ENCODE assay signal across 12 cellular contexts in genomic region chr18:13279181-13280065, GRCh38.
A peak's percentile ranks its signal among the peaks of the same experiment; 100 is the strongest.
DNase-seq lines count a peak whose midpoint lies in the region; ATAC-seq and TF ChIP-seq lines count a peak whose summit lies in the region.
"Had no signal": no experiment of that assay in that cellular context is flagged by ENCODE, and none has a peak within 500 bp of the region (broad histone marks: within the 10 kb centered on the region; RNA-seq: fewer than 3 reads in every experiment).

No MANE protein-coding gene starts in this region.

- no peak overlapping the region for H3K27ac ChIP-seq in CD8-positive, alpha-beta T cell (ENCODE audit: low read depth, low read length)
- H3K27ac ChIP-seq: sigmoid colon, upper lobe of left lung had no signal

- intact Hi-C loops in CD8-positive, alpha-beta T cell (cut with DNase I, micrococcal nuclease), result loop anchor here (5.0 kb wide), 3 partner anchors 33 to 98 kb away; no protein-coding TSS in a partner anchor

- peak overlapping the region; percentile 73 for H3K4me3 Mint-ChIP-seq in CD8-positive, alpha-beta T cell
- peak overlapping the region; percentile 70 for H3K4me3 Mint-ChIP-seq in activated T-cell treated with anti-CD3 and anti-CD28 coated beads, Interleukin-2, amount 50 U/mL, for 4 hours
- no peak overlapping the region for H3K4me3 Mint-ChIP-seq in nephron

- H3K27ac Mint-ChIP-seq in CD8-positive, alpha-beta T cell, result peak overlapping the region; percentile 78
- peak overlapping the region; percentile 31 to 77 (median 75) for H3K27ac Mint-ChIP-seq in nephron

- no peaks in the 10 kb centered on the region for H3K9me3 ChIP-seq in CD8-positive, alpha-beta T cell (ENCODE audit: low read length)
- H3K9me3 ChIP-seq: sigmoid colon, upper lobe of left lung had no signal

- H3K4me1 Mint-ChIP-seq in CD8-positive, alpha-beta T cell (ENCODE audit: low read depth), result peaks cover 78% of the 10 kb centered on the region
- peaks cover 75% of the 10 kb centered on the region for H3K4me1 Mint-ChIP-seq in activated T-cell treated with anti-CD3 and anti-CD28 coated beads, Interleukin-2, amount 50 U/mL, for 4 hours (ENCODE audit: low read depth)
- peaks cover 56% of the 10 kb centered on the region for H3K4me1 Mint-ChIP-seq in nephron

- H3K27me3 Mint-ChIP-seq in CD8-positive, alpha-beta T cell (ENCODE audit: low read depth), result no peaks in the 10 kb centered on the region
- peaks cover 2% of the 10 kb centered on the region for H3K27me3 Mint-ChIP-seq in activated T-cell treated with anti-CD3 and anti-CD28 coated beads, Interleukin-2, amount 50 U/mL, for 4 hours (ENCODE audit: low read depth)
- no peaks in the 10 kb centered on the region for H3K27me3 Mint-ChIP-seq in nephron (ENCODE audit: low read depth)

- no peaks in the 10 kb centered on the region for H3K36me3 Mint-ChIP-seq in CD8-positive, alpha-beta T cell
- peaks cover 5% of the 10 kb centered on the region for H3K36me3 Mint-ChIP-seq in activated T-cell treated with anti-CD3 and anti-CD28 coated beads, Interleukin-2, amount 50 U/mL, for 4 hours (ENCODE audit: insufficient read depth)
- peaks cover 4% of the 10 kb centered on the region for H3K36me3 Mint-ChIP-seq in nephron (ENCODE audit: low read depth)

- peaks cover 53% of the 10 kb centered on the region for H3K4me1 ChIP-seq in CD8-positive, alpha-beta T cell (ENCODE audit: insufficient read depth, low read length)
- H3K4me1 ChIP-seq: upper lobe of left lung had no signal

- no peaks in the 10 kb centered on the region for H3K36me3 ChIP-seq in CD8-positive, alpha-beta T cell (ENCODE audit: insufficient read depth, low read length)
- H3K36me3 ChIP-seq: upper lobe of left lung had no signal

- POLR2A ChIA-PET in CD8-positive, alpha-beta T cell (lab: Charles Lee), result interaction anchor here (0.9 to 1.1 kb wide), 5 partner anchors 12 to 235 kb away, joined by 3 read pairs; no protein-coding TSS in a partner anchor

- H3K9me3 Mint-ChIP-seq in CD8-positive, alpha-beta T cell, result no peaks in the 10 kb centered on the region
- H3K9me3 Mint-ChIP-seq in activated T-cell treated with anti-CD3 and anti-CD28 coated beads, Interleukin-2, amount 50 U/mL, for 4 hours, result no peaks in the 10 kb centered on the region
- H3K9me3 Mint-ChIP-seq in nephron, result peaks cover 3% of the 10 kb centered on the region

- DNase-seq in CD8-positive, alpha-beta T cell, result peak in 3 of 7 experiments; percentile 22 to 59 (median 47)
- DNase-seq in activated T-cell treated with anti-CD3 and anti-CD28 coated beads, Interleukin-2, amount 50 U/mL, for 4 hours, result peak; percentile 46
- DNase-seq in KG1 (lab: John Stamatoyannopoulos, UW), result no peak
- DNase-seq in NCI-H2196 (lab: John Stamatoyannopoulos, UW; ENCODE audit: unreplicated experiment), result no peak
- no peak for DNase-seq in AG20443 (ENCODE audit: low spot score)
- DNase-seq: NCI-H446 treated with DMSO at 0.1 percent for 48 hours, sigmoid colon, upper lobe of left lung had no signal

- H3K27me3 ChIP-seq in CD8-positive, alpha-beta T cell (ENCODE audit: insufficient read depth, low read length), result no peaks in the 10 kb centered on the region
- H3K27me3 ChIP-seq: dorsolateral prefrontal cortex, sigmoid colon, upper lobe of left lung had no signal

- ATAC-seq in CD8-positive, alpha-beta T cell, result peak; percentile 61
- ATAC-seq in HG02870 (IDR thresholded peaks at IDR 0.05; ENCODE audit: unreplicated experiment) (peak; percentile 53), GM19324 (IDR thresholded peaks at IDR 0.05; ENCODE audit: low FRiP score, unreplicated experiment) (no peak)
- ATAC-seq in activated T-cell treated with anti-CD3 and anti-CD28 coated beads, Interleukin-2, amount 50 U/mL, for 4 hours, result peak; percentile 53 to 60

- CTCF ChIA-PET in CD8-positive, alpha-beta T cell (lab: Charles Lee), result interaction anchor here (0.7 to 1.6 kb wide), 5 partner anchors 14 to 260 kb away, joined by 3 read pairs; no protein-coding TSS in a partner anchor

- H3K4me3 ChIP-seq in CD8-positive, alpha-beta T cell (ENCODE audit: low read depth, low read length), result peak overlapping the region; percentile 8
- H3K4me3 ChIP-seq: sigmoid colon, upper lobe of left lung had no signal

- no peak for TF ChIP-seq CTCF in CD8-positive, alpha-beta T cell (IDR thresholded peaks at IDR 0.05)
- TF ChIP-seq CTCF in nephron (IDR thresholded peaks at IDR 0.05; ENCODE audit: unreplicated experiment in 3 of 3), result no peak

Comparison
In these comparisons a context has a peak if more than half of its experiments do, and no peak if none do; other contexts are left out.
1. H3K4me3 Mint-ChIP-seq: peak in CD8-positive, alpha-beta T cell (single experiment) and activated T-cell treated with anti-CD3 and anti-CD28 coated beads, Interleukin-2, amount 50 U/mL, for 4 hours (single experiment); none in nephron (0 of 3).